In genomic region chr14:103013028-103013427, GRCh38 we compare ENCODE assay signal across 13 cellular contexts. TPM values are rescaled to one million over a fixed set of nuclear protein-coding genes. Genes with fewer than 3 reads are reported as not detected.
DNase-seq lines count a peak whose midpoint lies in the region; ATAC-seq and TF ChIP-seq lines count a peak whose summit lies in the region.
"Had no signal": no experiment of that assay in that cellular context is flagged by ENCODE, and none has a peak within 500 bp of the region (broad histone marks: within the 10 kb centered on the region; RNA-seq: fewer than 3 reads in every experiment).

No MANE protein-coding gene starts in this region.

- no peak overlapping the region for H3K14ac ChIP-seq in neuronal stem cell (ENCODE audit: low read length)

- no peak overlapping the region for H3K4me2 ChIP-seq in neuronal stem cell (ENCODE audit: insufficient read depth, low read length, poor library complexity, severe bottlenecking)

- H3K4me1 ChIP-seq in Peyer's patch (peaks cover 0 to 14% (median 0%) of the 10 kb centered on the region in 4 donors), endodermal cell (ENCODE audit: control insufficient read depth, insufficient read depth, low read length) (peaks cover 3% of the 10 kb centered on the region), neuronal stem cell (ENCODE audit: control insufficient read depth in 2 of 2, insufficient read depth in 1 of 2, low read depth in 1 of 2, low read length in 2 of 2) (peaks cover 12 to 15% of the 10 kb centered on the region in 2 donors), upper lobe of right lung (peaks cover 13% of the 10 kb centered on the region)
- H3K4me1 ChIP-seq: Caco-2 had no signal

- H2AK5ac ChIP-seq in neuronal stem cell (ENCODE audit: low read depth, low read length) = no peak overlapping the region

- H3K27me3 ChIP-seq in Peyer's patch = no peaks in the 10 kb centered on the region
- H3K27me3 ChIP-seq in endodermal cell (ENCODE audit: control insufficient read depth, insufficient read depth, low read length, poor library complexity, severe bottlenecking) = no peaks in the 10 kb centered on the region
- no peaks in the 10 kb centered on the region for H3K27me3 ChIP-seq in neuronal stem cell (ENCODE audit: control insufficient read depth in 3 of 3, insufficient read depth in 3 of 3, low read depth in 1 of 3, low read length in 3 of 3)
- no peaks in the 10 kb centered on the region for H3K27me3 ChIP-seq in upper lobe of right lung

- H2BK5ac ChIP-seq in neuronal stem cell (ENCODE audit: low read length) = no peak overlapping the region

- H3K9me3 Mint-ChIP-seq in endodermal cell = peaks cover 5% of the 10 kb centered on the region
- H3K9me3 Mint-ChIP-seq: CD4-positive, alpha-beta T cell had no signal

- no peak overlapping the region for H3K4me3 ChIP-seq in Peyer's patch
- no peak overlapping the region for H3K4me3 ChIP-seq in endodermal cell (ENCODE audit: low read length)
- no peak overlapping the region for H3K4me3 ChIP-seq in neuronal stem cell (ENCODE audit: low read length in 2 of 2)
- no peak overlapping the region for H3K4me3 ChIP-seq in upper lobe of right lung

- no peak overlapping the region for H3K18ac ChIP-seq in neuronal stem cell (ENCODE audit: low read length)

- H3K4me3 Mint-ChIP-seq in endodermal cell = no peak overlapping the region
- H3K4me3 Mint-ChIP-seq: CD4-positive, alpha-beta T cell had no signal

- H2BK120ac ChIP-seq in neuronal stem cell (ENCODE audit: low read depth, low read length) = no peak overlapping the region

- H3K27me3 Mint-ChIP-seq in endodermal cell (ENCODE audit: insufficient read depth) = no peaks in the 10 kb centered on the region

- peak in 2 of 3 donors; percentile 20 to 34 for DNase-seq in Peyer's patch
- DNase-seq in endodermal cell = no peak
- no peak for DNase-seq in neuronal stem cell (ENCODE audit: low spot score)
- DNase-seq in upper lobe of right lung = peak; percentile 16
- DNase-seq in RPMI8226 = no peak
- no peak for DNase-seq in GM13977 (ENCODE audit: low spot score)
- DNase-seq in HUDEP-2 (lab: John Stamatoyannopoulos, UW; ENCODE audit: unreplicated experiment in 76 of 76) = no peak
- DNase-seq: ACHN; Caco-2; CD4-positive, alpha-beta T cell; HCEC 1CT had no signal

- intact Hi-C loops in upper lobe of right lung (cut with DNase I) = no loop called here

- H3K36me3 ChIP-seq in Peyer's patch (peaks cover 0 to 20% (median 0%) of the 10 kb centered on the region in 3 donors), endodermal cell (ENCODE audit: control insufficient read depth, insufficient read depth, low read length) (peaks cover 23% of the 10 kb centered on the region), neuronal stem cell (replicated peaks in 1 of 2; ENCODE audit: control insufficient read depth in 2 of 2, insufficient read depth in 2 of 2, low read length in 2 of 2) (peaks cover 1 to 35% of the 10 kb centered on the region in 2 donors), upper lobe of right lung (peaks cover 13% of the 10 kb centered on the region)

- H3K27ac Mint-ChIP-seq in endodermal cell = peak overlapping the region; percentile 27
- H3K27ac Mint-ChIP-seq: CD4-positive, alpha-beta T cell had no signal

- no peak overlapping the region for H2AFZ ChIP-seq in neuronal stem cell (ENCODE audit: low read length)

- no peak overlapping the region for H3K9ac ChIP-seq in endodermal cell (ENCODE audit: extremely low read depth, low read length, poor library complexity, severe bottlenecking)
- H3K9ac ChIP-seq in neuronal stem cell (ENCODE audit: low read depth, low read length, poor library complexity) = no peak overlapping the region

- peaks cover 14% of the 10 kb centered on the region for H3K4me1 Mint-ChIP-seq in endodermal cell

- no peak overlapping the region for H3K4ac ChIP-seq in neuronal stem cell (ENCODE audit: low read length)

- H3K9me3 ChIP-seq in Peyer's patch = no peaks in the 10 kb centered on the region
- no peaks in the 10 kb centered on the region for H3K9me3 ChIP-seq in endodermal cell (ENCODE audit: control insufficient read depth, low read length)
- H3K9me3 ChIP-seq in neuronal stem cell (replicated peaks in 1 of 2; ENCODE audit: control insufficient read depth in 2 of 2, insufficient read depth in 1 of 2, low read depth in 1 of 2, low read length in 2 of 2) = peaks cover 8 to 13% of the 10 kb centered on the region in 2 donors
- H3K9me3 ChIP-seq in upper lobe of right lung = no peaks in the 10 kb centered on the region
- H3K9me3 ChIP-seq: Caco-2 had no signal

- H3K27ac ChIP-seq in Peyer's patch (no peak overlapping the region), endodermal cell (ENCODE audit: low read depth, low read length) (no peak overlapping the region), neuronal stem cell (replicated peaks; ENCODE audit: low read length) (no peak overlapping the region), upper lobe of right lung (no peak overlapping the region)
- H3K27ac ChIP-seq: C4-2B had no signal

- no peak overlapping the region for H2BK12ac ChIP-seq in neuronal stem cell (ENCODE audit: low read length)

- in situ Hi-C loops in GM13977 (cut with MboI; ENCODE audit: low pct_unique_long_range_greater_than_20kb, low sequenced_read_pairs, unreplicated experiment) = no loop called here

- no peak overlapping the region for H4K91ac ChIP-seq in neuronal stem cell (ENCODE audit: low read depth, low read length, poor library complexity)

- no peak for TF ChIP-seq POLR2A in Peyer's patch (IDR thresholded peaks at IDR 0.05)

- peak overlapping the region; percentile 62 for H3K23ac ChIP-seq in neuronal stem cell (ENCODE audit: low read depth, low read length, poor library complexity)

- 94 to 97% methylated on average over 9 to 12 of the region's 12 CpGs for WGBS in endodermal cell (ENCODE audit: insufficient coverage in 1 of 2, insufficient read length in 1 of 2), 2 experiments
- WGBS in neuronal stem cell (ENCODE audit: extremely low coverage in 2 of 2, insufficient read length in 2 of 2, insufficient replicate concordance in 1 of 2), 2 donors = no CpG with 5 or more reads among the region's 12 CpGs

- H3K79me1 ChIP-seq in neuronal stem cell (ENCODE audit: low read depth, low read length) = no peaks in the 10 kb centered on the region

- peaks cover 44% of the 10 kb centered on the region for H3K36me3 Mint-ChIP-seq in endodermal cell (ENCODE audit: low read depth)

- no peak overlapping the region for H4K8ac ChIP-seq in neuronal stem cell (ENCODE audit: low read depth, low read length)

- ATAC-seq in upper lobe of right lung = no peak
- ATAC-seq in SK-N-SH treated with all-trans-retinoic acid at 6 μM for 48 hours = no peak

- no peak for TF ChIP-seq CTCF in Peyer's patch (IDR thresholded peaks at IDR 0.05)
- no peak for TF ChIP-seq CTCF in endodermal cell (conservative IDR thresholded peaks at IDR 0.05)
- no peak for TF ChIP-seq CTCF in upper lobe of right lung (IDR thresholded peaks at IDR 0.05)
- TF ChIP-seq CTCF in GM13977 (IDR thresholded peaks at IDR 0.05; ENCODE audit: extremely low read depth, insufficient read depth, missing control alignments) = no peak

- no peak overlapping the region for H2BK15ac ChIP-seq in neuronal stem cell (ENCODE audit: low read length)

TF ChIP-seq in SK-N-SH treated with all-trans-retinoic acid at 6 μM for 48 hours, 23 proteins besides CTCF, POLR2A, EP300 and RAD21:
- TF ChIP-seq ZNF70 (CRISPR knock-in tag; IDR thresholded peaks at IDR 0.05) (no peak), CSDC2 (CRISPR knock-in tag; IDR thresholded peaks at IDR 0.05) (no peak), GLIS3 (CRISPR knock-in tag; IDR thresholded peaks at IDR 0.05) (no peak), SNAI2 (CRISPR knock-in tag; IDR thresholded peaks at IDR 0.05) (no peak), TOX (CRISPR knock-in tag; IDR thresholded peaks at IDR 0.05; ENCODE audit: borderline replicate concordance) (no peak)

RNA-seq across cellular contexts. Expression of gene CDC42BPB, which starts 44.3 kb away (rescaled TPM):
- total RNA-seq in Peyer's patch (100 to 1,000 TPM; 145 to 255 (median 197) TPM), endodermal cell (100 to 1,000 TPM; 120 to 123 TPM), upper lobe of right lung (102 TPM)
- 82.7 TPM for polyA plus RNA-seq in endodermal cell (2013, experiment 1 of 2)
- 80.3 TPM for polyA plus RNA-seq in endodermal cell (2013, experiment 2 of 2)
- 44.7 TPM for polyA plus RNA-seq in neuronal stem cell (2013, experiment 1 of 2)
- polyA plus RNA-seq in neuronal stem cell (2013, experiment 2 of 2) = 45.1 TPM

Comparison
In these comparisons a context has a peak if more than half of its experiments do, and no peak if none do; other contexts are left out.
1. DNase-seq: peak in Peyer's patch (2 of 3) and upper lobe of right lung (single experiment); none in endodermal cell (single experiment), neuronal stem cell (single experiment), RPMI8226 (single experiment), GM13977 (single experiment) and HUDEP-2 (0 of 76).